Comparison of ENCODE assay signal across 1 cellular context in the genomic region with DNA sequence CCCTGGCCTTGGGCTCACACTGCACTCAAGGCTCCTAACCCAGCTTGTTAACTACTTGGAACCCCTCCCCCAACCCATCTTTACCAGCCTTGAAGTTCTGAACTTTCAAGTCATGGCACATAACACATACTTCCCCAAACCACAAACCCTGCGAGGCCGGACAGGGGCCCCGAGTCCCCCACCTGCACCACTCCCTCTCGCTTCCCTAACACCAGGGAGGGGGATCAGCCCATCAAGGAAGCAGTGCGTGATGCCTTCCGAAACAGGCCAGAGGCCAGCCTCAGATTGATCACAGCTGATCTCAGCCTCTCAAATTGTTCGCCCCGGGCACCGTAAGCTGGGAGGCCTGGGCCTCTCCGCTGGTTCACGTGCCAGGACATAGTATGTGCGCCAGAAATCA.
TF ChIP-seq lines count a peak whose summit lies in the region.

No MANE protein-coding gene starts in this region.

TF ChIP-seq in WTC11, 78 proteins besides CTCF, POLR2A, EP300 and RAD21 (continued from another document):
- TF ChIP-seq ARID4B (CRISPR knock-in tag; IDR thresholded peaks at IDR 0.05; ENCODE audit: borderline replicate concordance) (no peak), ETV6 (CRISPR knock-in tag; IDR thresholded peaks at IDR 0.05) (no peak), ZNF396 (CRISPR knock-in tag; IDR thresholded peaks at IDR 0.05; ENCODE audit: borderline replicate concordance) (no peak), GABPB1 (CRISPR knock-in tag; IDR thresholded peaks at IDR 0.05) (no peak), SMAD4 (CRISPR knock-in tag; IDR thresholded peaks at IDR 0.05) (no peak), NFE2L1 (CRISPR knock-in tag; IDR thresholded peaks at IDR 0.05) (no peak), ZNF671 (CRISPR knock-in tag; IDR thresholded peaks at IDR 0.05) (no peak), TEAD4 (CRISPR knock-in tag; IDR thresholded peaks at IDR 0.05) (no peak), HMGA2 (CRISPR knock-in tag; IDR thresholded peaks at IDR 0.05) (no peak), NR3C1 (CRISPR knock-in tag; conservative IDR thresholded peaks at IDR 0.05; ENCODE audit: low read depth) (no peak), E2F1 (CRISPR knock-in tag; IDR thresholded peaks at IDR 0.05) (no peak), TEAD1 (CRISPR knock-in tag; IDR thresholded peaks at IDR 0.05) (no peak), ATF1 (CRISPR knock-in tag; IDR thresholded peaks at IDR 0.05) (no peak), ZNF532 (CRISPR knock-in tag; IDR thresholded peaks at IDR 0.05; ENCODE audit: borderline replicate concordance) (no peak), CBFB (CRISPR knock-in tag; IDR thresholded peaks at IDR 0.05; ENCODE audit: low read depth) (no peak)
- TF ChIP-seq, protein P1, sequence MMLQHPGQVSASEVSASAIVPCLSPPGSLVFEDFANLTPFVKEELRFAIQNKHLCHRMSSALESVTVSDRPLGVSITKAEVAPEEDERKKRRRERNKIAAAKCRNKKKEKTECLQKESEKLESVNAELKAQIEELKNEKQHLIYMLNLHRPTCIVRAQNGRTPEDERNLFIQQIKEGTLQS (CRISPR knock-in tag; conservative IDR thresholded peaks at IDR 0.05): no peak
- TF ChIP-seq, protein P2, sequence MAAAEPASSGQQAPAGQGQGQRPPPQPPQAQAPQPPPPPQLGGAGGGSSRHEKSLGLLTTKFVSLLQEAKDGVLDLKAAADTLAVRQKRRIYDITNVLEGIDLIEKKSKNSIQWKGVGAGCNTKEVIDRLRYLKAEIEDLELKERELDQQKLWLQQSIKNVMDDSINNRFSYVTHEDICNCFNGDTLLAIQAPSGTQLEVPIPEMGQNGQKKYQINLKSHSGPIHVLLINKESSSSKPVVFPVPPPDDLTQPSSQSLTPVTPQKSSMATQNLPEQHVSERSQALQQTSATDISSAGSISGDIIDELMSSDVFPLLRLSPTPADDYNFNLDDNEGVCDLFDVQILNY (CRISPR knock-in tag; IDR thresholded peaks at IDR 0.05): no peak
- TF ChIP-seq, protein P3, sequence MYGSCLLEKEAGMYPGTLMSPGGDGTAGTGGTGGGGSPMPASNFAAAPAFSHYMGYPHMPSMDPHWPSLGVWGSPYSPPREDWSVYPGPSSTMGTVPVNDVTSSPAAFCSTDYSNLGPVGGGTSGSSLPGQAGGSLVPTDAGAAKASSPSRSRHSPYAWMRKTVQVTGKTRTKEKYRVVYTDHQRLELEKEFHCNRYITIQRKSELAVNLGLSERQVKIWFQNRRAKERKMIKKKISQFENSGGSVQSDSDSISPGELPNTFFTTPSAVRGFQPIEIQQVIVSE (CRISPR knock-in tag; IDR thresholded peaks at IDR 0.05; ENCODE audit: borderline replicate concordance): no peak
TF ChIP-seq in WTC11: peak in this region for 0.
